20 cellular contexts compared by ENCODE assay signal in genomic region chr5:179227578-179228311, GRCh38.
DNase-seq lines count a peak whose midpoint lies in the region; ATAC-seq and TF ChIP-seq lines count a peak whose summit lies in the region.
"Had no signal": no experiment of that assay in that cellular context is flagged by ENCODE, and none has a peak within 500 bp of the region (broad histone marks: within the 10 kb centered on the region; RNA-seq: fewer than 3 reads in every experiment).

No MANE protein-coding gene starts in this region.

- H3K27ac ChIP-seq in left lung = no peak overlapping the region
- H3K27ac ChIP-seq: ascending aorta, neutrophil had no signal

- no peaks in the 10 kb centered on the region for H3K27me3 Mint-ChIP-seq in chondrocyte (ENCODE audit: low read depth)
- peaks cover 0 to 5% of the 10 kb centered on the region in 2 donors for H3K27me3 Mint-ChIP-seq in natural killer cell (ENCODE audit: low read depth in 2 of 2)
- H3K27me3 Mint-ChIP-seq in activated T-helper 2 cell treated with anti-CD3 and anti-CD28 coated beads, Interferon-gamma antibody, Interleukin-2, Interleukin-4, amounts not matched to agents 10 μg/mL and 5 μg/mL and 100 μg/mL, durations not matched to agents 14 hours and 24 hours and 36 hours (ENCODE audit: low read depth) = no peaks in the 10 kb centered on the region
- H3K27me3 Mint-ChIP-seq: CD4-positive, alpha-beta T cell; stimulated activated naive CD8-positive, alpha-beta T cell treated with anti-CD3 and anti-CD28 coated beads, Interleukin-15, Interleukin-2, amounts not matched to agents 100 ng/mL and 50 ng/mL, for 24 hours had no signal

- H3K27ac Mint-ChIP-seq in chondrocyte (ENCODE audit: unreplicated experiment) (no peak overlapping the region), natural killer cell (no peak overlapping the region)
- no peak overlapping the region for H3K27ac Mint-ChIP-seq in activated T-helper 2 cell treated with anti-CD3 and anti-CD28 coated beads, Interferon-gamma antibody, Interleukin-2, Interleukin-4, amounts not matched to agents 10 μg/mL and 5 μg/mL and 100 μg/mL, durations not matched to agents 14 hours and 24 hours and 36 hours
- H3K27ac Mint-ChIP-seq: activated CD8-positive, alpha-beta T cell treated with anti-CD3 and anti-CD28 coated beads, Interleukin-2, amount 10 ng/mL, durations not matched to agents 7 days and 5 days; CD4-positive, alpha-beta T cell; memory B cell; stimulated activated naive CD8-positive, alpha-beta T cell treated with anti-CD3 and anti-CD28 coated beads, Interleukin-15, Interleukin-2, amounts not matched to agents 100 ng/mL and 50 ng/mL, for 24 hours had no signal

- H3K27me3 ChIP-seq in H7 (ENCODE audit: control insufficient read depth, insufficient read depth, low read length) (no peaks in the 10 kb centered on the region), left lung (no peaks in the 10 kb centered on the region)
- H3K27me3 ChIP-seq: ascending aorta, neutrophil had no signal

- peak; percentile 81 for DNase-seq in H7
- DNase-seq in chondrocyte (ENCODE audit: low spot score) = peak; percentile 86
- peak in 1 of 2 donors; percentile 74 for DNase-seq in left lung
- peak; percentile 75 for DNase-seq in posterior vena cava (ENCODE audit: low spot score)
- no peak for DNase-seq in natural killer cell
- no peak for DNase-seq in activated T-helper 2 cell treated with anti-CD3 and anti-CD28 coated beads, Interferon-gamma antibody, Interleukin-2, Interleukin-4, amounts not matched to agents 10 μg/mL and 5 μg/mL and 100 μg/mL, durations not matched to agents 14 hours and 24 hours and 36 hours (ENCODE audit: low spot score)
- DNase-seq: ACHN; activated CD8-positive, alpha-beta T cell treated with anti-CD3 and anti-CD28 coated beads, Interleukin-2, amount 10 ng/mL, durations not matched to agents 7 days and 5 days; activated gamma-delta T cell; DMS79 treated with DMSO at 0.1 percent for 48 hours; foreskin melanocyte; NCI-H1092 treated with DMSO at 0.1 percent for 48 hours had no signal

- H3K4me3 ChIP-seq in H7 (ENCODE audit: insufficient read depth, low read depth, low read length) (no peak overlapping the region), left lung (no peak overlapping the region)
- H3K4me3 ChIP-seq: ascending aorta, smooth muscle cell had no signal

- H3K4me1 Mint-ChIP-seq in chondrocyte (ENCODE audit: low read depth) (peaks cover 5% of the 10 kb centered on the region), natural killer cell (no peaks in the 10 kb centered on the region)
- H3K4me1 Mint-ChIP-seq in activated T-helper 2 cell treated with anti-CD3 and anti-CD28 coated beads, Interferon-gamma antibody, Interleukin-2, Interleukin-4, amounts not matched to agents 10 μg/mL and 5 μg/mL and 100 μg/mL, durations not matched to agents 14 hours and 24 hours and 36 hours (ENCODE audit: low read depth) = no peaks in the 10 kb centered on the region
- H3K4me1 Mint-ChIP-seq: memory B cell had no signal

- H3K9me3 Mint-ChIP-seq in chondrocyte (ENCODE audit: low read depth) = no peaks in the 10 kb centered on the region
- H3K9me3 Mint-ChIP-seq in natural killer cell = peaks cover 0 to 5% of the 10 kb centered on the region in 2 donors
- H3K9me3 Mint-ChIP-seq in activated T-helper 2 cell treated with anti-CD3 and anti-CD28 coated beads, Interferon-gamma antibody, Interleukin-2, Interleukin-4, amounts not matched to agents 10 μg/mL and 5 μg/mL and 100 μg/mL, durations not matched to agents 14 hours and 24 hours and 36 hours = peaks cover 19% of the 10 kb centered on the region

- peak; percentile 45 for ATAC-seq in left lung
- no peak for ATAC-seq in natural killer cell
- no peak for ATAC-seq in GM21737 (IDR thresholded peaks at IDR 0.05; ENCODE audit: unreplicated experiment)
- ATAC-seq in HG03139 (IDR thresholded peaks at IDR 0.05; ENCODE audit: unreplicated experiment) = no peak
- ATAC-seq: activated CD8-positive, alpha-beta T cell treated with anti-CD3 and anti-CD28 coated beads, Interleukin-2, amount 10 ng/mL, durations not matched to agents 7 days and 5 days had no signal

- intact Hi-C loops in left lung (cut with DNase I) = no loop called here
- intact Hi-C loops in posterior vena cava (cut with DNase I) = no loop called here
- intact Hi-C loops in natural killer cell (cut with micrococcal nuclease) = no loop called here
- intact Hi-C loops in activated T-helper 2 cell treated with anti-CD3 and anti-CD28 coated beads, Interferon-gamma antibody, Interleukin-2, Interleukin-4, amounts not matched to agents 10 μg/mL and 5 μg/mL and 100 μg/mL, durations not matched to agents 14 hours and 24 hours and 36 hours (cut with micrococcal nuclease) = no loop called here

- H3K36me3 Mint-ChIP-seq in chondrocyte (ENCODE audit: low read depth) = peaks cover 2% of the 10 kb centered on the region
- H3K36me3 Mint-ChIP-seq in natural killer cell = no peaks in the 10 kb centered on the region
- no peaks in the 10 kb centered on the region for H3K36me3 Mint-ChIP-seq in activated T-helper 2 cell treated with anti-CD3 and anti-CD28 coated beads, Interferon-gamma antibody, Interleukin-2, Interleukin-4, amounts not matched to agents 10 μg/mL and 5 μg/mL and 100 μg/mL, durations not matched to agents 14 hours and 24 hours and 36 hours (ENCODE audit: low read depth)
- H3K36me3 Mint-ChIP-seq: memory B cell had no signal

- TF ChIP-seq CTCF in chondrocyte (IDR thresholded peaks at IDR 0.05) (no peak), left lung (IDR thresholded peaks at IDR 0.05) (no peak), natural killer cell (IDR thresholded peaks at IDR 0.05) (no peak)

- H3K36me3 ChIP-seq in H7 (replicated peaks; ENCODE audit: control insufficient read depth, insufficient read depth, low read length) (no peaks in the 10 kb centered on the region), left lung (no peaks in the 10 kb centered on the region)
- H3K36me3 ChIP-seq: ascending aorta, neutrophil had no signal

- H3K4me1 ChIP-seq in left lung = no peaks in the 10 kb centered on the region
- H3K4me1 ChIP-seq: ascending aorta had no signal

- peaks cover 0 to 12% of the 10 kb centered on the region in 2 donors for H3K9me3 ChIP-seq in left lung
- H3K9me3 ChIP-seq: ascending aorta, neutrophil had no signal

- H3K4me3 Mint-ChIP-seq in chondrocyte (ENCODE audit: unreplicated experiment) (no peak overlapping the region), natural killer cell (no peak overlapping the region)
- H3K4me3 Mint-ChIP-seq in activated T-helper 2 cell treated with anti-CD3 and anti-CD28 coated beads, Interferon-gamma antibody, Interleukin-2, Interleukin-4, amounts not matched to agents 10 μg/mL and 5 μg/mL and 100 μg/mL, durations not matched to agents 14 hours and 24 hours and 36 hours (ENCODE audit: low read depth) = no peak overlapping the region
- H3K4me3 Mint-ChIP-seq: activated CD8-positive, alpha-beta T cell treated with anti-CD3 and anti-CD28 coated beads, Interleukin-2, amount 10 ng/mL, durations not matched to agents 7 days and 5 days; CD4-positive, alpha-beta T cell; memory B cell; stimulated activated naive CD8-positive, alpha-beta T cell treated with anti-CD3 and anti-CD28 coated beads, Interleukin-15, Interleukin-2, amounts not matched to agents 100 ng/mL and 50 ng/mL, for 24 hours had no signal

Comparison
In these comparisons a context has a peak if more than half of its experiments do, and no peak if none do; other contexts are left out.
1. DNase-seq: peak in H7 (single experiment), chondrocyte (single experiment) and posterior vena cava (single experiment); none in natural killer cell (single experiment) and activated T-helper 2 cell treated with anti-CD3 and anti-CD28 coated beads, Interferon-gamma antibody, Interleukin-2, Interleukin-4, amounts not matched to agents 10 μg/mL and 5 μg/mL and 100 μg/mL, durations not matched to agents 14 hours and 24 hours and 36 hours (single experiment).